ENCODE assay signal across 10 cellular contexts in genomic region chr19:55278391-55279135, GRCh38. TPM values are rescaled to one million over a fixed set of nuclear protein-coding genes. Genes with fewer than 3 reads are reported as not detected.
DNase-seq lines count a peak whose midpoint lies in the region; ATAC-seq, FAIRE-seq and TF ChIP-seq lines count a peak whose summit lies in the region.
"Had no signal": no experiment of that assay in that cellular context is flagged by ENCODE, and none has a peak within 500 bp of the region (broad histone marks: within the 10 kb centered on the region; RNA-seq: fewer than 3 reads in every experiment).

No MANE protein-coding gene starts in this region.

- H3K4me2 ChIP-seq in A549, result peak overlapping the region; percentile 88
- H3K4me2 ChIP-seq in H9 (ENCODE audit: insufficient read depth, insufficient read length, low read length), result peak overlapping the region; percentile 76
- H3K4me2 ChIP-seq in keratinocyte (ENCODE audit: control insufficient read depth, extremely low read depth, insufficient read depth, low read depth, low read length), result peak overlapping the region; percentile 90

- ATAC-seq in A549, result no peak
- ATAC-seq in activated T-helper 17 cell treated with anti-CD3 and anti-CD28 coated beads, Interleukin-2, amount 50 U/mL, for 72 hours (replicated peaks), result no peak

- dilution Hi-C loops in keratinocyte (cut with MboI; ENCODE audit: extremely low pct_ligation_motif_present, low sequenced_read_pairs), result no loop called here

- no peak overlapping the region for H3K18ac ChIP-seq in H9 (ENCODE audit: insufficient read length, low read depth, low read length)

- no peak overlapping the region for H2AK5ac ChIP-seq in H9 (ENCODE audit: insufficient read length, low read length)

- peaks cover 12 to 15% of the 10 kb centered on the region in 2 experiments for H3K36me3 ChIP-seq in keratinocyte (ENCODE audit: control insufficient read depth in 2 of 2, extremely low read depth in 1 of 2, insufficient read depth in 2 of 2, low read length in 2 of 2)
- no peaks in the 10 kb centered on the region for H3K36me3 ChIP-seq in uterus

- H4K8ac ChIP-seq in H9 (replicated peaks; ENCODE audit: insufficient read length, low read depth, low read length), result no peak overlapping the region

- POLR2A ChIA-PET in A549 (lab: Yijun Ruan, JAX), result interaction anchor here (1.9 kb wide), 1 partner anchor 129 kb away, joined by 19 read pairs; the partner anchor contains the start of gene UBE2S

- no peak for DNase-seq in A549 (ENCODE audit: low read depth in 1 of 2, low spot score in 1 of 2)
- no peak for DNase-seq in H9
- DNase-seq in keratinocyte (ENCODE audit: low read depth, low spot score), result no peak
- no peak for DNase-seq in glomerular visceral epithelial cell (ENCODE audit: extremely low spot score)
- DNase-seq in uterus, result no peak
- DNase-seq in NCI-H128 (lab: John Stamatoyannopoulos, UW; ENCODE audit: unreplicated experiment), result no peak
- DNase-seq in stimulated activated CD4-positive, alpha-beta T cell treated with anti-CD3 and anti-CD28 coated beads, Interleukin-2, amount 100 ng/mL, for 48 hours, result no peak
- DNase-seq: DMS 273 treated with DMSO at 0.1 percent for 48 hours, NCI-H748 treated with DMSO at 0.1 percent for 48 hours had no signal

- H3K79me2 ChIP-seq in H9 (ENCODE audit: insufficient read depth, low read length), result no peaks in the 10 kb centered on the region
- peaks cover 7% of the 10 kb centered on the region for H3K79me2 ChIP-seq in keratinocyte (ENCODE audit: control insufficient read depth, insufficient read depth, low read length)

- H3K27ac Mint-ChIP-seq in H9, result no peak overlapping the region
- peak overlapping the region; percentile 99 for H3K27ac Mint-ChIP-seq in activated T-helper 17 cell treated with anti-CD3 and anti-CD28 coated beads, Interleukin-2, amount 50 U/mL, for 72 hours

- no peak overlapping the region for H2BK120ac ChIP-seq in H9 (ENCODE audit: low read depth, low read length, poor library complexity, severe bottlenecking)

- CTCF ChIA-PET in A549 (lab: Yijun Ruan, JAX), result interaction anchor here (0.6 to 7.9 kb wide), 13 partner anchors 10 to 140 kb away, joined by 3 to 44 read pairs (median 4); partner anchors contain the start of genes KMT5C, PPP6R1 and TMEM238

- no peak overlapping the region for H3K14ac ChIP-seq in H9 (ENCODE audit: insufficient read depth, low read length)

- H3K36me3 Mint-ChIP-seq in H9 (ENCODE audit: insufficient read depth in 1 of 3, low read depth in 3 of 3), result peaks cover 5 to 14% (median 14%) of the 10 kb centered on the region in 3 experiments; a peak in 6 of 7 replicates
- peaks cover 25% of the 10 kb centered on the region for H3K36me3 Mint-ChIP-seq in activated T-helper 17 cell treated with anti-CD3 and anti-CD28 coated beads, Interleukin-2, amount 50 U/mL, for 72 hours (ENCODE audit: low read depth)

- H3K9me3 Mint-ChIP-seq in H9, result no peaks in the 10 kb centered on the region
- H3K9me3 Mint-ChIP-seq in activated T-helper 17 cell treated with anti-CD3 and anti-CD28 coated beads, Interleukin-2, amount 50 U/mL, for 72 hours, result no peaks in the 10 kb centered on the region

- H2AFZ ChIP-seq in H9 (ENCODE audit: low read length) (no peak overlapping the region), keratinocyte (ENCODE audit: control insufficient read depth, low read length) (no peak overlapping the region)

- H4K91ac ChIP-seq in H9 (ENCODE audit: insufficient read length, low read depth, low read length), result no peak overlapping the region

- H3K4me1 Mint-ChIP-seq in H9, result peaks cover 14 to 18% of the 10 kb centered on the region in 2 experiments
- H3K4me1 Mint-ChIP-seq in activated T-helper 17 cell treated with anti-CD3 and anti-CD28 coated beads, Interleukin-2, amount 50 U/mL, for 72 hours, result peaks cover 14% of the 10 kb centered on the region

- H3K4me1 ChIP-seq in A549, result peaks cover 25% of the 10 kb centered on the region
- no peaks in the 10 kb centered on the region; the same call in 1 of the 2 replicates for H3K4me1 ChIP-seq in H9 (ENCODE audit: insufficient read depth, low read length)
- H3K4me1 ChIP-seq in keratinocyte (ENCODE audit: control insufficient read depth, extremely low read depth, insufficient read depth, low read length), result peaks cover 14% of the 10 kb centered on the region
- H3K4me1 ChIP-seq in uterus, result no peaks in the 10 kb centered on the region

- H3K79me1 ChIP-seq in H9 (ENCODE audit: insufficient read depth, low read depth, low read length, poor library complexity, severe bottlenecking), result no peaks in the 10 kb centered on the region

- TF ChIP-seq CTCF in A549 (IDR thresholded peaks at IDR 0.05) (no peak), H9 (conservative IDR thresholded peaks at IDR 0.05) (no peak), keratinocyte (optimal IDR thresholded peaks at IDR 0.05 in 1 of 3, IDR thresholded peaks at IDR 0.05 in 1 of 3, conservative IDR thresholded peaks at IDR 0.05 in 1 of 3; ENCODE audit: extremely low read depth in 1 of 3, insufficient read depth in 2 of 3, low read length in 3 of 3) (no peak), uterus (IDR thresholded peaks at IDR 0.05) (no peak)

- intact Hi-C loops in uterus (cut with DNase I; ENCODE audit: low total_unique reads), result no loop called here

- no peaks in the 10 kb centered on the region for H3K9me1 ChIP-seq in keratinocyte (ENCODE audit: control insufficient read depth, extremely low read depth, insufficient read depth, low read length)

- no peak overlapping the region for H2BK20ac ChIP-seq in H9 (ENCODE audit: low read depth, low read length, poor library complexity, severe bottlenecking)

- H4K5ac ChIP-seq in H9 (ENCODE audit: insufficient read length, low read depth, low read length), result no peak overlapping the region

- no peak for TF ChIP-seq EP300 in A549 (IDR thresholded peaks at IDR 0.05)

- H4K20me1 ChIP-seq in H9 (ENCODE audit: control insufficient read depth, insufficient read depth, insufficient read length) (no peaks in the 10 kb centered on the region), keratinocyte (ENCODE audit: control insufficient read depth, extremely low read depth, insufficient read depth, low read length) (no peaks in the 10 kb centered on the region)

- H3K9ac ChIP-seq in H9 (ENCODE audit: extremely low read depth, insufficient read length, low read length), result no peak overlapping the region
- no peak overlapping the region for H3K9ac ChIP-seq in keratinocyte (ENCODE audit: control insufficient read depth, extremely low read depth, insufficient read depth, low read length)

- no peak for TF ChIP-seq RAD21 in A549 (conservative IDR thresholded peaks at IDR 0.05 in 1 of 2, IDR thresholded peaks at IDR 0.05 in 1 of 2)

- H2BK15ac ChIP-seq in H9 (ENCODE audit: low read depth, low read length), result no peak overlapping the region

- H3K23me2 ChIP-seq in H9 (ENCODE audit: insufficient read length, low read depth, low read length, poor library complexity, severe bottlenecking), result peaks cover 5% of the 10 kb centered on the region

- H3K27ac ChIP-seq in A549 (peak overlapping the region in 1 of 2 experiments; percentile 92; a peak in 1 of 6 replicates), H9 (ENCODE audit: insufficient read length, low read depth, low read length) (no peak overlapping the region), keratinocyte (ENCODE audit: control insufficient read depth, insufficient read depth, low read length) (peak overlapping the region; percentile 80), uterus (no peak overlapping the region)

- peak overlapping the region; percentile 99 to 100 for H3K4me3 Mint-ChIP-seq in H9
- H3K4me3 Mint-ChIP-seq in activated T-helper 17 cell treated with anti-CD3 and anti-CD28 coated beads, Interleukin-2, amount 50 U/mL, for 72 hours, result peak overlapping the region; percentile 98

- H3K27me3 ChIP-seq in H9 (ENCODE audit: insufficient read depth, low read length) (no peaks in the 10 kb centered on the region), keratinocyte (ENCODE audit: control insufficient read depth, extremely low read depth, insufficient read depth, low read length) (no peaks in the 10 kb centered on the region), uterus (no peaks in the 10 kb centered on the region)

- H3K23ac ChIP-seq in H9 (ENCODE audit: insufficient read length, low read depth, low read length), result no peak overlapping the region

- no peak overlapping the region for H2BK12ac ChIP-seq in H9 (ENCODE audit: insufficient read length, low read depth, low read length)

- no peak overlapping the region for H2BK5ac ChIP-seq in H9 (ENCODE audit: insufficient read length, low read length)

- TF ChIP-seq POLR2A in A549 (IDR thresholded peaks at IDR 0.05; ENCODE audit: low read length), result no peak
- no peak for TF ChIP-seq POLR2A in uterus (IDR thresholded peaks at IDR 0.05)

- no peak for FAIRE-seq in A549 (lab: Jason Lieb, UNC)
- no peak for FAIRE-seq in keratinocyte (lab: Jason Lieb, UNC)

- 88% methylated on average over 13 of the region's 13 CpGs for WGBS in A549 (ENCODE audit: missing lambda C conversion rate)
- no CpG with 5 or more reads among the region's 13 CpGs for WGBS in H9 (ENCODE audit: extremely low coverage, insufficient read length, low lambda C conversion rate)

- H3K56ac ChIP-seq in H9 (ENCODE audit: insufficient read length, low read depth, low read length), result no peak overlapping the region

- peak overlapping the region; percentile 75 for H3K4me3 ChIP-seq in A549
- peak overlapping the region; percentile 81 to 90 (median 81) for H3K4me3 ChIP-seq in keratinocyte (ENCODE audit: control insufficient read depth in 2 of 3, extremely low read depth in 1 of 3, insufficient read depth in 2 of 3, low read depth in 1 of 3, low read length in 3 of 3)
- no peak overlapping the region for H3K4me3 ChIP-seq in uterus

- no peak overlapping the region for H3K4ac ChIP-seq in H9 (ENCODE audit: low read depth, low read length)

- no peaks in the 10 kb centered on the region for H3K9me3 ChIP-seq in A549
- H3K9me3 ChIP-seq in H9 (ENCODE audit: control insufficient read depth, low read depth, low read length), result no peaks in the 10 kb centered on the region
- no peaks in the 10 kb centered on the region for H3K9me3 ChIP-seq in keratinocyte (ENCODE audit: control insufficient read depth, low read depth, low read length)
- H3K9me3 ChIP-seq in uterus, result no peaks in the 10 kb centered on the region

- no peaks in the 10 kb centered on the region; the same call in 1 of the 2 replicates for H3K27me3 Mint-ChIP-seq in H9 (ENCODE audit: low read depth)
- no peaks in the 10 kb centered on the region for H3K27me3 Mint-ChIP-seq in activated T-helper 17 cell treated with anti-CD3 and anti-CD28 coated beads, Interleukin-2, amount 50 U/mL, for 72 hours

- H3T11ph ChIP-seq in H9 (ENCODE audit: low read length), result no peak overlapping the region

RNA-seq across cellular contexts. Expression of gene HSPBP1, which starts 1.3 kb away (rescaled TPM):
- polyA plus RNA-seq in A549 (2011; rRNA removed) (52.1 and 55.3 TPM in 2 replicates), A549 (2017; fragmentation: RNase III; extraction: RNeasy Plus Mini Kit Qiagen cat#74134 plus additional on column Dnase treatment) (121 to 127 TPM (median 123 TPM) in 3 replicates), keratinocyte (20.2 to 26.7 TPM (median 24.7 TPM) in 3 replicates)
- polyA plus RNA-seq in A549 (2012; cell fraction: cytosol; rRNA removed), result 161 and 202 TPM in 2 replicates
- 214 and 333 TPM in 2 replicates for polyA plus RNA-seq in A549 (2012; cell fraction: nucleus; rRNA removed)
- 26.6 and 52.1 TPM in 2 replicates for polyA minus RNA-seq in A549 (2011; rRNA and poly(A)+ RNA removed)
- total RNA-seq in H9 (2021) (47.4 and 50.7 TPM in 2 replicates), uterus (10 to 100 TPM in 3 of 4 donors, 1 to 10 TPM in 1; 1.3 to 37.4 (median 25.6) TPM)
- total RNA-seq in activated T-helper 17 cell treated with anti-CD3 and anti-CD28 coated beads, Interleukin-2, amount 50 U/mL, for 72 hours, result 10 to 100 TPM; 20.8 to 56.6 TPM
- polyA plus RNA-seq in keratinocyte (2011; ENCODE audit: low read depth), result 4.6 TPM
- 11.9 and 29.1 TPM in 2 replicates for polyA plus RNA-seq in keratinocyte (2011; cell fraction: cytosol; rRNA removed)
- 17.3 and 22.0 TPM in 2 replicates for polyA plus RNA-seq in keratinocyte (2011; cell fraction: nucleus; rRNA removed)
- polyA plus RNA-seq in keratinocyte (2012; ENCODE audit: low replicate concordance), result 23.7 and 39.1 TPM in 2 replicates
- polyA minus RNA-seq in keratinocyte, result 12.8 to 23.0 TPM (median 15.5 TPM) in 3 replicates
- polyA minus RNA-seq in keratinocyte (2011; cell fraction: cytosol; rRNA and poly(A)+ RNA removed), result 59.9 TPM
- polyA minus RNA-seq in keratinocyte (2011; cell fraction: nucleus; rRNA and poly(A)+ RNA removed), result 13.4 and 15.5 TPM in 2 replicates

RNA-seq across cellular contexts. Expression of gene BRSK1, which starts 5.2 kb away (rescaled TPM):
- polyA plus RNA-seq in A549 (2011; rRNA removed) (5.5 and 6.6 TPM in 2 replicates), A549 (2017; fragmentation: RNase III; extraction: RNeasy Plus Mini Kit Qiagen cat#74134 plus additional on column Dnase treatment) (5.0 to 6.1 TPM (median 5.4 TPM) in 3 replicates), keratinocyte (0.46 to 1.1 TPM (median 0.98 TPM) in 3 replicates)
- polyA plus RNA-seq in A549 (2012; cell fraction: cytosol; rRNA removed), result 7.0 and 7.7 TPM in 2 replicates
- 15.9 and 21.9 TPM in 2 replicates for polyA plus RNA-seq in A549 (2012; cell fraction: nucleus; rRNA removed)
- polyA minus RNA-seq in A549 (2011; rRNA and poly(A)+ RNA removed), result 1.9 and 5.2 TPM in 2 replicates
- total RNA-seq in H9 (2021) (43.5 and 47.0 TPM in 2 replicates), uterus (10 to 100 TPM in 2 of 4 donors, 1 to 10 TPM in 1, not detected in 1; 4.1 to 17.1 (median 12.0) TPM)
- total RNA-seq in activated T-helper 17 cell treated with anti-CD3 and anti-CD28 coated beads, Interleukin-2, amount 50 U/mL, for 72 hours, result 10 to 100 TPM in 1 of 2 donors, 1 to 10 TPM in 1; 6.3 to 13.7 TPM
- not detected for polyA plus RNA-seq in keratinocyte (2011; ENCODE audit: low read depth)
- 0.63 and 1.7 TPM in 2 replicates for polyA plus RNA-seq in keratinocyte (2011; cell fraction: cytosol; rRNA removed)
- 2.8 and 5.4 TPM in 2 replicates for polyA plus RNA-seq in keratinocyte (2011; cell fraction: nucleus; rRNA removed)
- 0.38 and 1.1 TPM in 2 replicates for polyA plus RNA-seq in keratinocyte (2012; ENCODE audit: low replicate concordance)
- 0.13 to 2.7 TPM in 2 of 3 replicates, not detected in the other for polyA minus RNA-seq in keratinocyte
- not detected for polyA minus RNA-seq in keratinocyte (2011; cell fraction: cytosol; rRNA and poly(A)+ RNA removed)
- polyA minus RNA-seq in keratinocyte (2011; cell fraction: nucleus; rRNA and poly(A)+ RNA removed), result 0.32 and 0.62 TPM in 2 replicates

RNA-seq across cellular contexts. Expression of gene PPP6R1, which starts 19.7 kb away (rescaled TPM):
- polyA plus RNA-seq in A549 (2011; rRNA removed) (42.9 and 44.6 TPM in 2 replicates), A549 (2017; fragmentation: RNase III; extraction: RNeasy Plus Mini Kit Qiagen cat#74134 plus additional on column Dnase treatment) (72.9 to 78.0 TPM (median 76.2 TPM) in 3 replicates), keratinocyte (26.7 to 49.7 TPM (median 27.5 TPM) in 3 replicates)
- 74.0 and 94.8 TPM in 2 replicates for polyA plus RNA-seq in A549 (2012; cell fraction: cytosol; rRNA removed)
- polyA plus RNA-seq in A549 (2012; cell fraction: nucleus; rRNA removed), result 148 and 200 TPM in 2 replicates
- 89.2 and 109 TPM in 2 replicates for polyA minus RNA-seq in A549 (2011; rRNA and poly(A)+ RNA removed)
- total RNA-seq in H9 (2021) (76.2 and 79.7 TPM in 2 replicates), uterus (10 to 100 TPM in 2 of 4 donors, 1 to 10 TPM in 2; 5.6 to 70.4 (median 16.3) TPM)
- 100 to 1,000 TPM; 156 to 319 TPM for total RNA-seq in activated T-helper 17 cell treated with anti-CD3 and anti-CD28 coated beads, Interleukin-2, amount 50 U/mL, for 72 hours
- polyA plus RNA-seq in keratinocyte (2011; ENCODE audit: low read depth), result 53.9 TPM
- polyA plus RNA-seq in keratinocyte (2011; cell fraction: cytosol; rRNA removed), result 25.2 and 42.0 TPM in 2 replicates
- 53.5 and 58.2 TPM in 2 replicates for polyA plus RNA-seq in keratinocyte (2011; cell fraction: nucleus; rRNA removed)
- 25.9 and 54.2 TPM in 2 replicates for polyA plus RNA-seq in keratinocyte (2012; ENCODE audit: low replicate concordance)
- polyA minus RNA-seq in keratinocyte, result 52.8 to 162 TPM (median 69.3 TPM) in 3 replicates
- 82.3 TPM for polyA minus RNA-seq in keratinocyte (2011; cell fraction: cytosol; rRNA and poly(A)+ RNA removed)
- 45.9 and 47.5 TPM in 2 replicates for polyA minus RNA-seq in keratinocyte (2011; cell fraction: nucleus; rRNA and poly(A)+ RNA removed)

RNA-seq across cellular contexts. Expression of gene TMEM150B, which starts 46.6 kb away (rescaled TPM):
- polyA plus RNA-seq in A549 (2011; rRNA removed) (0.39 and 0.52 TPM in 2 replicates), A549 (2017; fragmentation: RNase III; extraction: RNeasy Plus Mini Kit Qiagen cat#74134 plus additional on column Dnase treatment) (0.26 to 0.45 TPM (median 0.26 TPM) in 3 replicates), keratinocyte (not detected in 3 replicates)
- 0.12 and 0.16 TPM in 2 replicates for polyA plus RNA-seq in A549 (2012; cell fraction: cytosol; rRNA removed)
- polyA plus RNA-seq in A549 (2012; cell fraction: nucleus; rRNA removed), result 0.51 and 0.58 TPM in 2 replicates
- polyA minus RNA-seq in A549 (2011; rRNA and poly(A)+ RNA removed), result 0.78 and 1.1 TPM in 2 replicates
- total RNA-seq in H9 (2021) (0.63 TPM in 1 of 2 replicates, not detected in the other), uterus (1 to 10 TPM in 1 of 4 donors, not detected in 3; 2.6 TPM)
- total RNA-seq in activated T-helper 17 cell treated with anti-CD3 and anti-CD28 coated beads, Interleukin-2, amount 50 U/mL, for 72 hours, result under 1 TPM; 0.39 to 0.56 TPM
- polyA plus RNA-seq in keratinocyte (2011; ENCODE audit: low read depth), result not detected
- polyA plus RNA-seq in keratinocyte (2011; cell fraction: cytosol; rRNA removed), result not detected in 2 replicates
- polyA plus RNA-seq in keratinocyte (2011; cell fraction: nucleus; rRNA removed), result not detected in 2 replicates
- not detected in 2 replicates for polyA plus RNA-seq in keratinocyte (2012; ENCODE audit: low replicate concordance)
- not detected in 3 replicates for polyA minus RNA-seq in keratinocyte
- not detected for polyA minus RNA-seq in keratinocyte (2011; cell fraction: cytosol; rRNA and poly(A)+ RNA removed)
- polyA minus RNA-seq in keratinocyte (2011; cell fraction: nucleus; rRNA and poly(A)+ RNA removed), result not detected in 2 replicates

RNA-seq across cellular contexts. Expression of gene TMEM86B, which starts 50.0 kb away (rescaled TPM):
- 1.6 TPM in 2 replicates for polyA plus RNA-seq in A549 (2011; rRNA removed)
- 3.9 and 5.8 TPM in 2 replicates for polyA plus RNA-seq in A549 (2012; cell fraction: cytosol; rRNA removed)
- polyA plus RNA-seq in A549 (2012; cell fraction: nucleus; rRNA removed), result 52.7 and 61.5 TPM in 2 replicates
- 2.8 to 3.4 TPM (median 3.2 TPM) in 3 replicates for polyA plus RNA-seq in A549 (2017; fragmentation: RNase III; extraction: RNeasy Plus Mini Kit Qiagen cat#74134 plus additional on column Dnase treatment)
- 0.62 and 1.8 TPM in 2 replicates for polyA minus RNA-seq in A549 (2011; rRNA and poly(A)+ RNA removed)
- total RNA-seq in H9 (2021), result 3.6 and 4.5 TPM in 2 replicates
- 10 to 100 TPM in 1 of 2 donors, 1 to 10 TPM in 1; 8.5 to 11.3 TPM for total RNA-seq in activated T-helper 17 cell treated with anti-CD3 and anti-CD28 coated beads, Interleukin-2, amount 50 U/mL, for 72 hours
- polyA plus RNA-seq in keratinocyte, result 0.60 to 0.88 TPM (median 0.68 TPM) in 3 replicates
- 1.1 TPM for polyA plus RNA-seq in keratinocyte (2011; ENCODE audit: low read depth)
- 0.24 and 0.49 TPM in 2 replicates for polyA plus RNA-seq in keratinocyte (2011; cell fraction: cytosol; rRNA removed)
- 3.4 and 4.6 TPM in 2 replicates for polyA plus RNA-seq in keratinocyte (2011; cell fraction: nucleus; rRNA removed)
- polyA plus RNA-seq in keratinocyte (2012; ENCODE audit: low replicate concordance), result 1.0 and 2.2 TPM in 2 replicates
- polyA minus RNA-seq in keratinocyte, result 0.99 to 3.9 TPM (median 1.2 TPM) in 3 replicates
- not detected for polyA minus RNA-seq in keratinocyte (2011; cell fraction: cytosol; rRNA and poly(A)+ RNA removed)
- 1.7 and 2.6 TPM in 2 replicates for polyA minus RNA-seq in keratinocyte (2011; cell fraction: nucleus; rRNA and poly(A)+ RNA removed)
- total RNA-seq in uterus, result 1 to 10 TPM in 3 of 4 donors, not detected in 1; 1.8 to 7.9 (median 2.4) TPM

Comparison
In these comparisons a context has a peak if more than half of its experiments do, and no peak if none do; other contexts are left out.
1. H3K4me3 ChIP-seq: peak in A549 (single experiment) and keratinocyte (3 of 3); none in uterus (0 of 2).
2. Peak in every context shown above with its lines, with median percentiles within 50 percentile points of each other: H3K4me2 ChIP-seq.